Comparison of ENCODE assay signal across 8 cellular contexts in genomic region chr4:40055379-40055872, GRCh38. TPM values are rescaled to one million over a fixed set of nuclear protein-coding genes. Genes with fewer than 3 reads are reported as not detected.
A peak's percentile ranks its signal among the peaks of the same experiment; 100 is the strongest.
DNase-seq lines count a peak whose midpoint lies in the region; ATAC-seq and TF ChIP-seq lines count a peak whose summit lies in the region.

No MANE protein-coding gene starts in this region.

- DNase-seq in ACHN (peak; percentile 2), T-cell (peak in 14 of 34 experiments; percentile 1 to 46 (median 10)), osteoblast (ENCODE audit: insufficient read length, low spot score, missing footprints) (peak; percentile 42), cerebellar nuclear complex (lab: John Stamatoyannopoulos, UW) (no peak), NCI-H2107 (lab: John Stamatoyannopoulos, UW) (no peak), SHP77 treated with DMSO at 0.1 percent for 48 hours (lab: John Stamatoyannopoulos, UW) (no peak)
- DNase-seq in effector CD8-positive, alpha-beta T cell (lab: John Stamatoyannopoulos, UW): peak; percentile 12

- H3K4me1 ChIP-seq in osteoblast (ENCODE audit: insufficient read depth, low read length): peaks cover 17% of the 10 kb centered on the region

- no peaks in the 10 kb centered on the region for H3K9me3 ChIP-seq in osteoblast (ENCODE audit: low read depth, low read length)

- POLR2A ChIA-PET in T-cell (lab: Charles Lee): interaction anchor here (0.6 to 0.7 kb wide), 3 partner anchors 142 to 262 kb away, joined by 4 to 10 read pairs (median 5); no protein-coding TSS in a partner anchor

- ATAC-seq in GM19438 (IDR thresholded peaks at IDR 0.05; ENCODE audit: low read depth, unreplicated experiment) (peak; percentile 2), T-cell (replicated peaks in 1 of 4) (peak in 3 of 4 experiments; percentile 0 to 34 (median 1))

- peak overlapping the region; percentile 88 for H2AFZ ChIP-seq in osteoblast (ENCODE audit: low read length)

- no peaks in the 10 kb centered on the region for H3K36me3 ChIP-seq in osteoblast (ENCODE audit: insufficient read depth, low read length)

- H3K36me3 Mint-ChIP-seq in T-cell: no peaks in the 10 kb centered on the region

- CTCF ChIA-PET in T-cell (lab: Charles Lee): interaction anchor here (1.0 to 1.8 kb wide), 7 partner anchors 97 to 586 kb away, joined by 3 to 14 read pairs (median 5); no protein-coding TSS in a partner anchor

- no peaks in the 10 kb centered on the region for H3K9me3 Mint-ChIP-seq in T-cell

- H3K27ac ChIP-seq in osteoblast (ENCODE audit: low read depth, low read length): peak overlapping the region; percentile 91

- no peaks in the 10 kb centered on the region for H3K27me3 Mint-ChIP-seq in T-cell

- peaks cover 3% of the 10 kb centered on the region for H3K79me2 ChIP-seq in osteoblast (ENCODE audit: insufficient read depth, low read length)

- H3K4me1 Mint-ChIP-seq in T-cell: peaks cover 31 to 44% (median 37%) of the 10 kb centered on the region in 3 donors

- no peak for TF ChIP-seq CTCF in osteoblast (IDR thresholded peaks at IDR 0.05; ENCODE audit: extremely low read depth, low read depth, low read length)

- in situ Hi-C loops in ACHN (cut with HindIII; ENCODE audit: low pct_ligation_motif_present, low pct_unique_long_range_greater_than_20kb, low sequenced_read_pairs): no loop called here

- H3K4me2 ChIP-seq in osteoblast (ENCODE audit: insufficient read depth, low read length): peak overlapping the region; percentile 82

- H3K4me3 Mint-ChIP-seq in T-cell: peak overlapping the region; percentile 76 to 98 (median 84)

- peak overlapping the region; percentile 85 to 92 for H3K27ac Mint-ChIP-seq in T-cell

- peak overlapping the region; percentile 74 for H3K4me3 ChIP-seq in osteoblast (ENCODE audit: insufficient read depth, low read length)

- H4K20me1 ChIP-seq in osteoblast (ENCODE audit: insufficient read depth, low read length): no peaks in the 10 kb centered on the region

- no peaks in the 10 kb centered on the region for H3K27me3 ChIP-seq in osteoblast (ENCODE audit: insufficient read depth, low read length)

RNA-seq across cellular contexts. Expression of gene N4BP2, which starts 1.2 kb away (rescaled TPM):
- total RNA-seq in T-cell (10 to 100 TPM; 12.6 to 38.3 (median 15.3) TPM), osteoblast (18.6 and 19.2 TPM in 2 replicates)

Comparison
In these comparisons a context has a peak if more than half of its experiments do, and no peak if none do; other contexts are left out.
1. DNase-seq: peak in ACHN (single experiment), effector CD8-positive, alpha-beta T cell (single experiment) and osteoblast (single experiment); none in cerebellar nuclear complex (0 of 2), NCI-H2107 (single experiment) and SHP77 treated with DMSO at 0.1 percent for 48 hours (single experiment).